In the genomic region with DNA sequence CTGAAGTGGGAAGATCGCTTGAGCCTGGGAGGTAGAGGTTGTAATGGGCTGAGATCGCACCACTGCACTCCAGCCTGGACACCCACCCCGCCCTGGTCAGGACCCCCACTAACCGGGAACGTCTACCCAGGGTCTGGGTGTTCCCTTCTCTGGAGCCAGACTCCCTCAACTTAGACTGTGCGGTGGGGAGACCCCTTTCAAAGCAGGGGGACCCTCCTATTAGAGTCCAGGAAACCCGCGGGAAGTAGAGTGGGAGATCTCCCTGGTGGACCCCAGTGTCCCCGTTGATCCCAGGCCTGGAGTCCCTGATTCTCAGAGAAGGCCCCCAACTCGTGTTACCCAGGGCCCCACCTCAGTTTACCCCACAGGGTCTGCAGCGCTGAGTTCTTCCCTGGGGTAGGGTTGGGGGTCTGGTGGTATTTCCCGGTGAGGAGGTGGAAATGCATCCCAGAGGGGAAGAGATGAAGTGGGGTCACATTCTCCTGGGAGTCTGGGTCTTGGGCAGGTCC, we compare ENCODE assay signal across 8 cellular contexts. TPM values are rescaled to one million over a fixed set of nuclear protein-coding genes. Genes with fewer than 3 reads are reported as not detected.
DNase-seq lines count a peak whose midpoint lies in the region; ATAC-seq, FAIRE-seq and TF ChIP-seq lines count a peak whose summit lies in the region.

No MANE protein-coding gene starts in this region.

- FAIRE-seq in RCC 7860 (lab: Jason Lieb, UNC): no peak

- no peaks in the 10 kb centered on the region for H3K9me3 Mint-ChIP-seq in activated naive CD4-positive, alpha-beta T cell treated with anti-CD3 and anti-CD28 coated beads, Interleukin-2, amount 50 U/mL, for 24 hours
- no peaks in the 10 kb centered on the region for H3K9me3 Mint-ChIP-seq in memory B cell
- no peaks in the 10 kb centered on the region for H3K9me3 Mint-ChIP-seq in type B pancreatic cell

- peaks cover 2% of the 10 kb centered on the region for H3K36me3 Mint-ChIP-seq in activated naive CD4-positive, alpha-beta T cell treated with anti-CD3 and anti-CD28 coated beads, Interleukin-2, amount 50 U/mL, for 24 hours
- H3K36me3 Mint-ChIP-seq in memory B cell (peaks cover 2% of the 10 kb centered on the region), type B pancreatic cell (no peaks in the 10 kb centered on the region)

- H3K4me1 Mint-ChIP-seq in activated naive CD4-positive, alpha-beta T cell treated with anti-CD3 and anti-CD28 coated beads, Interleukin-2, amount 50 U/mL, for 24 hours: peaks cover 28% of the 10 kb centered on the region
- peaks cover 21% of the 10 kb centered on the region for H3K4me1 Mint-ChIP-seq in memory B cell
- H3K4me1 Mint-ChIP-seq in type B pancreatic cell (ENCODE audit: unreplicated experiment): peaks cover 3% of the 10 kb centered on the region

- H3K4me3 Mint-ChIP-seq in activated naive CD4-positive, alpha-beta T cell treated with anti-CD3 and anti-CD28 coated beads, Interleukin-2, amount 50 U/mL, for 24 hours: peak overlapping the region; percentile 90
- H3K4me3 Mint-ChIP-seq in memory B cell (peak overlapping the region; percentile 94), type B pancreatic cell (peak overlapping the region; percentile 69)

- ATAC-seq in memory B cell (ENCODE audit: low read depth): no peak

- TF ChIP-seq CTCF in astrocyte of the spinal cord (IDR thresholded peaks at IDR 0.05; ENCODE audit: low read depth, low read length) (no peak), type B pancreatic cell (conservative IDR thresholded peaks at IDR 0.05) (no peak)

- H3K4me3 ChIP-seq in astrocyte of the spinal cord (ENCODE audit: low read depth, low read length): peak overlapping the region; percentile 54

- no peaks in the 10 kb centered on the region for H3K27me3 Mint-ChIP-seq in activated naive CD4-positive, alpha-beta T cell treated with anti-CD3 and anti-CD28 coated beads, Interleukin-2, amount 50 U/mL, for 24 hours
- H3K27me3 Mint-ChIP-seq in memory B cell: no peaks in the 10 kb centered on the region
- peaks cover 10% of the 10 kb centered on the region for H3K27me3 Mint-ChIP-seq in type B pancreatic cell

- no peak for DNase-seq in activated naive CD4-positive, alpha-beta T cell (lab: John Stamatoyannopoulos, UW)
- no peak for DNase-seq in astrocyte of the spinal cord (ENCODE audit: low read depth, low spot score)
- DNase-seq in memory B cell (ENCODE audit: low spot score in 2 of 2): no peak
- no peak for DNase-seq in type B pancreatic cell (ENCODE audit: extremely low spot score, unreplicated experiment)
- DNase-seq in OCI-M1 (lab: John Stamatoyannopoulos, UW): no peak
- no peak for DNase-seq in NCI-H1048 (lab: John Stamatoyannopoulos, UW)
- no peak for DNase-seq in RCC 7860 (ENCODE audit: low spot score)

- in situ Hi-C loops in astrocyte of the spinal cord (cut with HindIII; ENCODE audit: low sequenced_read_pairs): no loop called here

- H3K27ac Mint-ChIP-seq in activated naive CD4-positive, alpha-beta T cell treated with anti-CD3 and anti-CD28 coated beads, Interleukin-2, amount 50 U/mL, for 24 hours: peak overlapping the region; percentile 81
- peak overlapping the region; percentile 98 for H3K27ac Mint-ChIP-seq in memory B cell
- no peak overlapping the region for H3K27ac Mint-ChIP-seq in type B pancreatic cell

RNA-seq across cellular contexts. Expression of a gene that starts 6.1 kb away (rescaled TPM):
- 2.8 and 6.3 TPM in 2 replicates for total RNA-seq in type B pancreatic cell (ENCODE audit: low replicate concordance)

RNA-seq across cellular contexts. Expression of a gene that starts 35.0 kb away (rescaled TPM):
- total RNA-seq in type B pancreatic cell (ENCODE audit: low replicate concordance): 13.4 and 15.3 TPM in 2 replicates
